In the genomic region with DNA sequence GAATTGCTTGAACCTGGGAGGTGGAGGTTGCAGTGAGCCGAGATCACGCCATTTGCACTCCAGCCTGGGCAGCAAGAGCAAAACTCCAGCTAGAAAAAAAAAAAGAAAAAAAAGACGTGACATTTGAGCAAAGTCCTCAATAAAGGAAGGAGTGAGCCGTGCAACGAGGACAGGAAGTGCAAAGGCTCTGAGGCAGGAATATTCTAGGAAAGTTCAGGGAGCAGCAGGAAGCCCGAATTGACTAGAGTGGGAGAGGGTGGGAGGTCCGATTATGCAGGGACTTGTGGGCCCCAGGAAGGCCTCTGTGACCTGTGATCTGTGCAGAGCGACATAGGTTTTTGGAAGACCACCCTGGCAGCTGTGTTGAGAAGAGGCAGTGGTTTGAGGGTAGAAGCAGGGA, we compare ENCODE assay signal across 1 cellular context.
TF ChIP-seq lines count a peak whose summit lies in the region.

No MANE protein-coding gene starts in this region.

TF ChIP-seq in HepG2, 621 proteins besides CTCF, POLR2A, EP300 and RAD21:
- TF ChIP-seq, protein P1, sequence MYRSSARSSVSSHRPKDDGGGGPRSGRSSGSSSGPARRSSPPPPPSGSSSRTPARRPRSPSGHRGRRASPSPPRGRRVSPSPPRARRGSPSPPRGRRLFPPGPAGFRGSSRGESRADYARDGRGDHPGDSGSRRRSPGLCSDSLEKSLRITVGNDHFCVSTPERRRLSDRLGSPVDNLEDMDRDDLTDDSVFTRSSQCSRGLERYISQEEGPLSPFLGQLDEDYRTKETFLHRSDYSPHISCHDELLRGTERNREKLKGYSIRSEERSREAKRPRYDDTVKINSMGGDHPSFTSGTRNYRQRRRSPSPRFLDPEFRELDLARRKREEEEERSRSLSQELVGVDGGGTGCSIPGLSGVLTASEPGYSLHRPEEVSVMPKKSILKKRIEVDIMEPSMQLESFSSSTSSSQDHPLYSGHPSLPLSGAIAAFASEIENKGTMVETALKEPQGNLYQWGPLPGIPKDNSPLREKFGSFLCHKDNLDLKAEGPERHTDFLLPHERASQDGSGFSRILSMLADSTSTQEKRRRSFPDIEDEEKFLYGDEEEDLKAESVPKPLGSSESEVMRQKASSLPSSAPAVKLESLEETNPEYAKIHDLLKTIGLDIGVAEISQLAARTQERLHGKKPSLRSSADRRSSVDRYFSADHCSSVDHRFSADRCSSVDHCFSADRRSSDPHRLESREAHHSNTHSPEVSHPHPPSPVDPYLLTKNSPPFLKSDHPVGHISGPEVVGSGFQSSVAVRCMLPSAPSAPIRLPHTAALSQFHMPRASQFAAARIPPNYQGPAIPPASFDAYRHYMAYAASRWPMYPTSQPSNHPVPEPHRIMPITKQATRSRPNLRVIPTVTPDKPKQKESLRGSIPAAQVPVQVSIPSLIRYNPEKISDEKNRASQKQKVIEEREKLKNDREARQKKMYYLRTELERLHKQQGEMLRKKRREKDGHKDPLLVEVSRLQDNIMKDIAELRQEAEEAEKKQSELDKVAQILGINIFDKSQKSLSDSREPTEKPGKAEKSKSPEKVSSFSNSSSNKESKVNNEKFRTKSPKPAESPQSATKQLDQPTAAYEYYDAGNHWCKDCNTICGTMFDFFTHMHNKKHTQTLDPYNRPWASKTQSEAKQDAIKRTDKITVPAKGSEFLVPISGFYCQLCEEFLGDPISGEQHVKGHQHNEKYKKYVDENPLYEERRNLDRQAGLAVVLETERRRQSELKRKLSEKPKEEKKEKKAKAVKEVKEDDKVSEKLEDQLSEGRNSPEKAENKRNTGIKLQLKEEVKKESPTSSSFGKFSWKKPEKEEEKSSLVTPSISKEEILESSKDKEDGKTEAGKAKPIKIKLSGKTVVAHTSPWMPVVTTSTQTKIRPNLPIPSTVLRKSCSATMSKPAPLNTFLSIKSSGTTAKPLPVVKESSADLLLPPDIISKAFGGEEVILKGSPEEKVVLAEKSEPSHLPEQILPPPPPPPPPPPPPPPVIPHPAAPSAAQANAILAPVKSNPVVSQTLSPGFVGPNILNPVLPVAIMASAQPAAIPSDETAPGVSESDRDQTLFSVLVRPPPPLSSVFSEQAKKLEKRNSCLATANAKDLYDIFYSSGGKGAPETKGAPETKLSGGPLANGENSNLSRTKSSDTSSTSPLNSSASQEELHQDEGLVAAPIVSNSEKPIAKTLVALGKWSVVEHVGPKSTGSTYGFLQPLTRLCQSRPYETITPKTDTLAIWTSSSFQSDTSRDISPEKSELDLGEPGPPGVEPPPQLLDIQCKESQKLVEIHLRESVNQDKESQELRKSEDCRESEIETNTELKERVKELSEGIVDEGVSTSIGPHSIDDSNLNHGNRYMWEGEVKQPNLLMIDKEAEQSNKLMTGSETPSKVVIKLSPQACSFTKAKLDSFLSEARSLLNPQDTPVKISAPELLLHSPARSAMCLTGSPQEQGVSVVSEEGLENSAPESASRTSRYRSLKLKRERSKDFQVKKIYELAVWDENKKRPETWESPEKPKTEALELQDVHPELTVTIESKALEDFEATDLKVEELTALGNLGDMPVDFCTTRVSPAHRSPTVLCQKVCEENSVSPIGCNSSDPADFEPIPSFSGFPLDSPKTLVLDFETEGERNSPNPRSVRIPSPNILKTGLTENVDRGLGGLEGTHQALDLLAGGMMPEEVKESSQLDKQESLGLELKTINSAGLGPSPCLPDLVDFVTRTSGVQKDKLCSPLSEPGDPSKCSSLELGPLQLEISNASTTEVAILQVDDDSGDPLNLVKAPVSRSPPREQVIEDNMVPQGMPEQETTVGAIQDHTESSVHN (CRISPR knock-in tag; IDR thresholded peaks at IDR 0.05) = no peak
- TF ChIP-seq RXRA (CRISPR knock-in tag; IDR thresholded peaks at IDR 0.05) (no peak), RBM22 (optimal IDR thresholded peaks at IDR 0.05; ENCODE audit: low read length) (peak; percentile 60)
